Comparison of ENCODE assay signal across 12 cellular contexts in the genomic region with DNA sequence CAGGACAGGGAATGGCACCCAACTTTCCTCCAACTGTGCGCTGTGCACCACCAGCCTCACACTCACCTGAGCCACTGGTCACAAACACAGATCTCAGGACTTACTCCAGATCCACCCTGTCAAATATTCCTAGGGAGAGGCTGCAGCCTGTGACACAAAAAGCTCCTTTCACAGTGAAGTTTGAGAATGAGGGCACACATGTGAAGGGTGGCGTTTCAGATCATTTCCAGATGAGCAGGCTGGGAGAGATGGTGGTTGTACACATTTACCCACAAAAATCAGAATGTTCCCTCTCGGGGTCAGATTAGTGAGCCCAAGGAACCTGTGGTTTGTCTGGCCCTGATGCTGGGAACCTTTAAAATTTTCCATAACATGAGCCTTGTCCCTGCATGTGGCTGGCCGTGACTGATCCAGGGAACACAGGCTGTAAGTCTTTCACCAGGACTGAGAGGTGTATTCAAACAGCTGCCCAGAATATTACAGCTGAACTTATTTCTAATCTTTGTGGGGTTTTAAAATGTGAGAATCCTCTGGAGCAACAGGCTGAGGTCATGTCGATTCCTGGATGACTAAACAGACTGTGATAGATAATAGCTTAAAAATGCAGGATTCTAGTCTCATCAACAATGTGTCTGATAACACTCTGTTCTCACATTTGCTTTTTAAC. TPM values are rescaled to one million over a fixed set of nuclear protein-coding genes. Genes with fewer than 3 reads are reported as not detected.
DNase-seq lines count a peak whose midpoint lies in the region; ATAC-seq, FAIRE-seq and TF ChIP-seq lines count a peak whose summit lies in the region.
"Had no signal": no experiment of that assay in that cellular context is flagged by ENCODE, and none has a peak within 500 bp of the region (broad histone marks: within the 10 kb centered on the region; RNA-seq: fewer than 3 reads in every experiment).

No MANE protein-coding gene starts in this region.

- peaks cover 48% of the 10 kb centered on the region for H3F3A ChIP-seq in GM23248 (ENCODE audit: insufficient read depth)

- in situ Hi-C loops in GM23248 (cut with MboI) (loop anchor here (10.0 to 25.0 kb wide), 2 partner anchors 110 to 318 kb away; partner anchors contain the start of gene IL1R1), mammary epithelial cell (cut with MboI; ENCODE audit: low sequenced_read_pairs in 2 of 2) (loop anchor here (10.0 kb wide), 5 partner anchors 148 to 418 kb away; partner anchors contain the start of gene IL18R1 (in 1 of the 2))

- H3K79me2 ChIP-seq in GM23248 (ENCODE audit: insufficient read depth) (no peaks in the 10 kb centered on the region), mammary epithelial cell (ENCODE audit: insufficient read depth, low read length) (no peaks in the 10 kb centered on the region), keratinocyte (ENCODE audit: control insufficient read depth, insufficient read depth, low read length) (no peaks in the 10 kb centered on the region)

- H3K4me3 ChIP-seq in GM23248 = peak overlapping the region; percentile 6; the same call in 1 of the 2 replicates
- H3K4me3 ChIP-seq in mammary epithelial cell (replicated peaks in 1 of 3; ENCODE audit: insufficient read depth in 1 of 3, low read depth in 2 of 3, low read length in 3 of 3) = no peak overlapping the region
- no peak overlapping the region for H3K4me3 ChIP-seq in keratinocyte (ENCODE audit: control insufficient read depth in 2 of 3, extremely low read depth in 1 of 3, insufficient read depth in 2 of 3, low read depth in 1 of 3, low read length in 3 of 3)
- H3K4me3 ChIP-seq in skeletal muscle tissue (ENCODE audit: low read length in 3 of 3) = peak overlapping the region in 2 of 3 donors; percentile 9 to 12
- no peak overlapping the region for H3K4me3 ChIP-seq in Caco-2 (ENCODE audit: low read depth, low read length)

- H3K9me1 ChIP-seq in keratinocyte (ENCODE audit: control insufficient read depth, extremely low read depth, insufficient read depth, low read length) = no peaks in the 10 kb centered on the region

- H3K36me3 Mint-ChIP-seq in Caco-2 (ENCODE audit: insufficient read depth, unreplicated experiment) = no peaks in the 10 kb centered on the region

- H3K9me3 ChIP-seq in GM23248 (ENCODE audit: low read depth) (no peaks in the 10 kb centered on the region), mammary epithelial cell (replicated peaks; ENCODE audit: insufficient read depth, low read length) (no peaks in the 10 kb centered on the region), keratinocyte (ENCODE audit: control insufficient read depth, low read depth, low read length) (no peaks in the 10 kb centered on the region), skeletal muscle tissue (ENCODE audit: control insufficient read depth in 3 of 3, low read length in 3 of 3) (no peaks in the 10 kb centered on the region), Caco-2 (no peaks in the 10 kb centered on the region)

- H2AFZ ChIP-seq in GM23248 (no peak overlapping the region), mammary epithelial cell (ENCODE audit: low read depth, low read length) (peak overlapping the region; percentile 86), keratinocyte (ENCODE audit: control insufficient read depth, low read length) (peak overlapping the region; percentile 28)

- H3K4me2 ChIP-seq in GM23248 (ENCODE audit: unreplicated experiment) (peak overlapping the region; percentile 57), mammary epithelial cell (ENCODE audit: insufficient read depth, low read depth, low read length) (peak overlapping the region; percentile 24), keratinocyte (ENCODE audit: control insufficient read depth, extremely low read depth, insufficient read depth, low read depth, low read length) (no peak overlapping the region)

- WGBS in GM23248 (ENCODE audit: low coverage in 1 of 2, low lambda C conversion rate in 2 of 2, missing lambda C conversion rate in 2 of 2), 2 experiments = 19 to 22% methylated on average over 5 of the region's 5 CpGs
- 35% methylated on average over 4 of the region's 5 CpGs for WGBS in mammary epithelial cell (ENCODE audit: low coverage, missing lambda C conversion rate)

- H3K27ac ChIP-seq in GM23248 (peak overlapping the region; percentile 98), mammary epithelial cell (ENCODE audit: insufficient read depth, low read depth, low read length) (peak overlapping the region; percentile 49), keratinocyte (ENCODE audit: control insufficient read depth, insufficient read depth, low read length) (no peak overlapping the region), skeletal muscle tissue (ENCODE audit: low read depth, low read length) (peak overlapping the region; percentile 62)

- intact Hi-C loops in mammary epithelial cell (cut with micrococcal nuclease) = loop anchor here (2.0 kb wide), 1 partner anchor 38 kb away; no protein-coding TSS in a partner anchor
- intact Hi-C loops in Caco-2 (cut with micrococcal nuclease; ENCODE audit: unreplicated experiment) = loop anchor here (5.0 kb wide), 1 partner anchor 40 kb away; no protein-coding TSS in a partner anchor

- no peaks in the 10 kb centered on the region for H4K20me1 ChIP-seq in GM23248 (ENCODE audit: insufficient read depth)
- no peaks in the 10 kb centered on the region for H4K20me1 ChIP-seq in mammary epithelial cell (ENCODE audit: insufficient read depth, low read length)
- H4K20me1 ChIP-seq in keratinocyte (ENCODE audit: control insufficient read depth, extremely low read depth, insufficient read depth, low read length) = no peaks in the 10 kb centered on the region

- H3K4me1 ChIP-seq in GM23248 (ENCODE audit: insufficient read depth) = peaks cover 49% of the 10 kb centered on the region
- peaks cover 34% of the 10 kb centered on the region for H3K4me1 ChIP-seq in mammary epithelial cell (ENCODE audit: insufficient read depth, low read length)
- H3K4me1 ChIP-seq in keratinocyte (ENCODE audit: control insufficient read depth, extremely low read depth, insufficient read depth, low read length) = peaks cover 10% of the 10 kb centered on the region
- peaks cover 11 to 28% (median 17%) of the 10 kb centered on the region in 3 donors for H3K4me1 ChIP-seq in skeletal muscle tissue (ENCODE audit: control insufficient read depth in 3 of 3, insufficient read depth in 3 of 3, low read length in 3 of 3)
- H3K4me1 ChIP-seq in Caco-2 = peaks cover 5% of the 10 kb centered on the region

- no peak overlapping the region for H3K4me3 Mint-ChIP-seq in Caco-2 (ENCODE audit: unreplicated experiment)

- peak; percentile 92 for DNase-seq in GM23248
- peak; percentile 70 for DNase-seq in mammary epithelial cell
- DNase-seq in keratinocyte (ENCODE audit: low read depth, low spot score) = no peak
- no peak for DNase-seq in Caco-2
- DNase-seq in NCI-H2029 (lab: John Stamatoyannopoulos, UW) = no peak
- no peak for DNase-seq in amygdala (lab: John Stamatoyannopoulos, UW)
- DNase-seq: DMS153; NCI-H1694 treated with DMSO at 0.1 percent for 48 hours; posterior cingulate gyrus; stimulated activated naive CD4-positive, alpha-beta T cell had no signal

- H3K27me3 ChIP-seq in GM23248 (replicated peaks; ENCODE audit: insufficient read depth) (no peaks in the 10 kb centered on the region), mammary epithelial cell (ENCODE audit: insufficient read depth, low read length) (no peaks in the 10 kb centered on the region), keratinocyte (ENCODE audit: control insufficient read depth, extremely low read depth, insufficient read depth, low read length) (no peaks in the 10 kb centered on the region), skeletal muscle tissue (ENCODE audit: control insufficient read depth in 3 of 3, insufficient read depth in 3 of 3, low read length in 3 of 3) (no peaks in the 10 kb centered on the region), Caco-2 (replicated peaks; ENCODE audit: control insufficient read depth, insufficient read depth, low read length) (no peaks in the 10 kb centered on the region)

- H3K4me1 Mint-ChIP-seq in Caco-2 (ENCODE audit: low read depth, unreplicated experiment) = peaks cover 5% of the 10 kb centered on the region

- no peak overlapping the region for H3K27ac Mint-ChIP-seq in Caco-2 (ENCODE audit: unreplicated experiment)

- no TSS peak for BruUV-seq in mammary epithelial cell (replicated peaks; lab: Mats Ljungman, UMichigan)
- no TSS peak for BruUV-seq in Caco-2 (replicated peaks; lab: Mats Ljungman, UMichigan)

- POLR2A ChIA-PET in Caco-2 (lab: Charles Lee) = no interaction called here

- no peak for ATAC-seq in GM18519 (IDR thresholded peaks at IDR 0.05; ENCODE audit: low FRiP score, unreplicated experiment)

- no peaks in the 10 kb centered on the region for H3K9me2 ChIP-seq in GM23248 (ENCODE audit: insufficient read depth)

- dilution Hi-C loops in mammary epithelial cell (cut with HindIII; ENCODE audit: low sequenced_read_pairs) = no loop called here
- dilution Hi-C loops in keratinocyte (cut with MboI; ENCODE audit: extremely low pct_ligation_motif_present, low sequenced_read_pairs) = no loop called here

- peaks cover 12% of the 10 kb centered on the region for H3K9me3 Mint-ChIP-seq in Caco-2 (ENCODE audit: unreplicated experiment)

- no peaks in the 10 kb centered on the region for H3K27me3 Mint-ChIP-seq in Caco-2 (ENCODE audit: insufficient read depth, unreplicated experiment)

- H3K9ac ChIP-seq in GM23248 = peak overlapping the region; percentile 82
- no peak overlapping the region for H3K9ac ChIP-seq in mammary epithelial cell (ENCODE audit: insufficient read depth, low read length)
- no peak overlapping the region for H3K9ac ChIP-seq in keratinocyte (ENCODE audit: control insufficient read depth, extremely low read depth, insufficient read depth, low read length)
- H3K9ac ChIP-seq in skeletal muscle tissue (ENCODE audit: low read depth in 1 of 3, low read length in 3 of 3) = peak overlapping the region in 2 of 3 donors; percentile 12 to 18

- no peak for FAIRE-seq in keratinocyte (lab: Jason Lieb, UNC)

- TF ChIP-seq CTCF in mammary epithelial cell (conservative IDR thresholded peaks at IDR 0.05 in 1 of 2, IDR thresholded peaks at IDR 0.05 in 1 of 2; ENCODE audit: extremely low read depth in 1 of 2, insufficient read depth in 1 of 2, low read depth in 1 of 2, low read length in 2 of 2) (no peak), keratinocyte (optimal IDR thresholded peaks at IDR 0.05 in 1 of 3, IDR thresholded peaks at IDR 0.05 in 1 of 3, conservative IDR thresholded peaks at IDR 0.05 in 1 of 3; ENCODE audit: extremely low read depth in 1 of 3, insufficient read depth in 2 of 3, low read length in 3 of 3) (no peak), Caco-2 (IDR thresholded peaks at IDR 0.05; ENCODE audit: insufficient read depth in 1 of 2, low read depth in 1 of 2, low read length in 1 of 2, severe bottlenecking in 1 of 2, unreplicated experiment in 1 of 2) (no peak)

- CTCF ChIA-PET in mammary epithelial cell (lab: Charles Lee; ENCODE audit: low non-redundant PET) = interaction anchor here (0.9 kb wide), 1 partner anchor 214 kb away, joined by 3 read pairs; no protein-coding TSS in a partner anchor
- CTCF ChIA-PET in Caco-2 (lab: Charles Lee) = interaction anchor here (1.2 to 1.5 kb wide), 2 partner anchors 139 to 213 kb away, joined by 4 read pairs; no protein-coding TSS in a partner anchor

- H3K36me3 ChIP-seq in GM23248 (ENCODE audit: low read depth) (no peaks in the 10 kb centered on the region), mammary epithelial cell (ENCODE audit: insufficient read depth, low read length) (no peaks in the 10 kb centered on the region), keratinocyte (ENCODE audit: control insufficient read depth in 2 of 2, extremely low read depth in 1 of 2, insufficient read depth in 2 of 2, low read length in 2 of 2) (peaks cover 0 to 4% of the 10 kb centered on the region in 2 experiments), skeletal muscle tissue (ENCODE audit: control insufficient read depth in 3 of 3, insufficient read depth in 3 of 3, low read length in 3 of 3) (no peaks in the 10 kb centered on the region), Caco-2 (ENCODE audit: control insufficient read depth, insufficient read depth, low read length) (no peaks in the 10 kb centered on the region)

RNA-seq across cellular contexts. Expression of gene IL1R2, which starts 35.4 kb away (rescaled TPM):
- 0.22 TPM in 1 of 2 replicates, not detected in the other for total RNA-seq in GM23248 (2014; rRNA removed; shearing (Covaris generic))
- polyA plus RNA-seq in GM23248 (2016; fragmentation: Nextera tagmentation; extraction: Ambion mirVana) = 0.85 and 1.2 TPM in 2 replicates
- total RNA-seq in mammary epithelial cell = 1 to 10 TPM in 1 of 2 donors, under 1 TPM in 1; 0.50 to 3.1 TPM
- 6.9 TPM for polyA plus RNA-seq in mammary epithelial cell
- 8.1 TPM for polyA minus RNA-seq in mammary epithelial cell
- 24.6 to 57.3 TPM (median 47.7 TPM) in 3 replicates for polyA plus RNA-seq in keratinocyte
- polyA plus RNA-seq in keratinocyte (2011; ENCODE audit: low read depth) = 4.9 TPM
- 17.5 and 22.7 TPM in 2 replicates for polyA plus RNA-seq in keratinocyte (2011; cell fraction: cytosol; rRNA removed)
- 21.9 and 23.7 TPM in 2 replicates for polyA plus RNA-seq in keratinocyte (2011; cell fraction: nucleus; rRNA removed)
- polyA plus RNA-seq in keratinocyte (2012; ENCODE audit: low replicate concordance) = 14.9 and 38.8 TPM in 2 replicates
- polyA minus RNA-seq in keratinocyte = 16.9 to 36.7 TPM (median 32.0 TPM) in 3 replicates
- polyA minus RNA-seq in keratinocyte (2011; cell fraction: cytosol; rRNA and poly(A)+ RNA removed) = 11.9 TPM
- 9.6 and 10.4 TPM in 2 replicates for polyA minus RNA-seq in keratinocyte (2011; cell fraction: nucleus; rRNA and poly(A)+ RNA removed)
- 0.52 TPM for total RNA-seq in skeletal muscle tissue
- 10.1 and 15.5 TPM in 2 replicates for total RNA-seq in Caco-2 (2022)

Comparison
In these comparisons a context has a peak if more than half of its experiments do, and no peak if none do; other contexts are left out.
1. DNase-seq: peak in GM23248 (single experiment) and mammary epithelial cell (single experiment); none in keratinocyte (single experiment), Caco-2 (0 of 2), NCI-H2029 (single experiment) and amygdala (0 of 56).
2. H3K4me3 ChIP-seq: peak in GM23248 (single experiment) and skeletal muscle tissue (2 of 3); none in mammary epithelial cell (0 of 3), keratinocyte (0 of 3) and Caco-2 (single experiment).
3. H3K9ac ChIP-seq: peak in GM23248 (single experiment) and skeletal muscle tissue (2 of 3); none in mammary epithelial cell (single experiment) and keratinocyte (single experiment).